Comparison of ENCODE assay signal across 14 cellular contexts in genomic region chr3:44184319-44184953, GRCh38. TPM values are rescaled to one million over a fixed set of nuclear protein-coding genes. Genes with fewer than 3 reads are reported as not detected.
A peak's percentile ranks its signal among the peaks of the same experiment; 100 is the strongest.
DNase-seq lines count a peak whose midpoint lies in the region; ATAC-seq lines count a peak whose summit lies in the region.
"Had no signal": no experiment of that assay in that cellular context is flagged by ENCODE, and none has a peak within 500 bp of the region (broad histone marks: within the 10 kb centered on the region; RNA-seq: fewer than 3 reads in every experiment).

No MANE protein-coding gene starts in this region.

- H3K4me3 Mint-ChIP-seq in activated CD4-positive, alpha-beta T cell treated with anti-CD3 and anti-CD28 coated beads, Interleukin-2, amount 10 ng/mL, durations not matched to agents 7 days and 5 days = no peak overlapping the region
- H3K4me3 Mint-ChIP-seq: activated CD4-positive, alpha-beta memory T cell treated with anti-CD3 and anti-CD28 coated beads for 36 hours; memory B cell had no signal

- no peaks in the 10 kb centered on the region for H3K9me3 ChIP-seq in ectodermal cell (ENCODE audit: control insufficient read depth, low read length)
- H3K9me3 ChIP-seq: right atrium auricular region had no signal

- peak; percentile 25 for DNase-seq in NCI-H748 (lab: John Stamatoyannopoulos, UW; ENCODE audit: unreplicated experiment)
- DNase-seq in NCI-H748 treated with DMSO at 0.1 percent for 48 hours (lab: John Stamatoyannopoulos, UW) = no peak
- peak; percentile 56 for DNase-seq in NCI-H1105 treated with DMSO at 0.1 percent for 48 hours (lab: John Stamatoyannopoulos, UW)
- DNase-seq in retina = peak; percentile 46
- DNase-seq in activated CD4-positive, alpha-beta T cell treated with anti-CD3 and anti-CD28 coated beads, Interleukin-2, amount 10 ng/mL, durations not matched to agents 7 days and 5 days = no peak
- no peak for DNase-seq in NCI-H446 (lab: John Stamatoyannopoulos, UW)
- DNase-seq: activated CD4-positive, alpha-beta memory T cell treated with anti-CD3 and anti-CD28 coated beads for 36 hours; T-helper 1 cell had no signal

- H3K36me3 ChIP-seq in ectodermal cell (ENCODE audit: control insufficient read depth, insufficient read depth, low read length) = no peaks in the 10 kb centered on the region
- H3K36me3 ChIP-seq: right atrium auricular region had no signal

- peak overlapping the region; percentile 23 for H3K27ac ChIP-seq in ectodermal cell (ENCODE audit: insufficient read depth, low read depth, low read length, poor library complexity, severe bottlenecking)
- H3K27ac ChIP-seq: right atrium auricular region had no signal

- H3K27me3 ChIP-seq in ectodermal cell (ENCODE audit: control insufficient read depth, insufficient read depth, low read length, poor library complexity, severe bottlenecking) = no peaks in the 10 kb centered on the region
- H3K27me3 ChIP-seq: right atrium auricular region had no signal

- H3K4me1 Mint-ChIP-seq in activated CD4-positive, alpha-beta T cell treated with anti-CD3 and anti-CD28 coated beads, Interleukin-2, amount 10 ng/mL, durations not matched to agents 7 days and 5 days = no peaks in the 10 kb centered on the region

- no peaks in the 10 kb centered on the region for H3K9me3 Mint-ChIP-seq in activated CD4-positive, alpha-beta T cell treated with anti-CD3 and anti-CD28 coated beads, Interleukin-2, amount 10 ng/mL, durations not matched to agents 7 days and 5 days
- H3K9me3 Mint-ChIP-seq: activated CD4-positive, alpha-beta memory T cell treated with anti-CD3 and anti-CD28 coated beads for 36 hours; activated naive CD4-positive, alpha-beta T cell treated with anti-CD3 and anti-CD28 coated beads, Interleukin-2, amount 50 U/mL, for 72 hours; memory B cell had no signal

- CTCF ChIA-PET in activated CD4-positive, alpha-beta T cell treated with anti-CD3 and anti-CD28 coated beads, Interleukin-2, amount 10 ng/mL, durations not matched to agents 7 days and 5 days (lab: Charles Lee) = interaction anchor here (0.9 to 1.5 kb wide), 2 partner anchors 15 to 57 kb away, joined by 4 read pairs; no protein-coding TSS in a partner anchor

- H3K4me1 ChIP-seq in ectodermal cell (ENCODE audit: control insufficient read depth, insufficient read depth, low read length) = peaks cover 6% of the 10 kb centered on the region
- H3K4me1 ChIP-seq: right atrium auricular region had no signal

- peaks cover 24% of the 10 kb centered on the region for H3K27me3 Mint-ChIP-seq in activated CD4-positive, alpha-beta T cell treated with anti-CD3 and anti-CD28 coated beads, Interleukin-2, amount 10 ng/mL, durations not matched to agents 7 days and 5 days

- H3K4me3 ChIP-seq in ectodermal cell (ENCODE audit: insufficient read depth, low read depth, low read length) = no peak overlapping the region
- H3K4me3 ChIP-seq: right atrium auricular region had no signal

- ATAC-seq in GM19395 (IDR thresholded peaks at IDR 0.05; ENCODE audit: unreplicated experiment) = no peak
- ATAC-seq: activated naive CD4-positive, alpha-beta T cell treated with anti-CD3 and anti-CD28 coated beads, Interleukin-2, amount 50 U/mL, for 72 hours had no signal

- POLR2A ChIA-PET in activated CD4-positive, alpha-beta T cell treated with anti-CD3 and anti-CD28 coated beads, Interleukin-2, amount 10 ng/mL, durations not matched to agents 7 days and 5 days (lab: Charles Lee) = no interaction called here

- no peak overlapping the region for H3K27ac Mint-ChIP-seq in activated CD4-positive, alpha-beta T cell treated with anti-CD3 and anti-CD28 coated beads, Interleukin-2, amount 10 ng/mL, durations not matched to agents 7 days and 5 days
- H3K27ac Mint-ChIP-seq: activated CD4-positive, alpha-beta memory T cell treated with anti-CD3 and anti-CD28 coated beads for 36 hours; activated naive CD4-positive, alpha-beta T cell treated with anti-CD3 and anti-CD28 coated beads, Interleukin-2, amount 50 U/mL, for 72 hours; memory B cell had no signal

- no peaks in the 10 kb centered on the region for H3K36me3 Mint-ChIP-seq in activated CD4-positive, alpha-beta T cell treated with anti-CD3 and anti-CD28 coated beads, Interleukin-2, amount 10 ng/mL, durations not matched to agents 7 days and 5 days (ENCODE audit: low read depth)
- H3K36me3 Mint-ChIP-seq: activated CD4-positive, alpha-beta memory T cell treated with anti-CD3 and anti-CD28 coated beads for 36 hours; activated naive CD4-positive, alpha-beta T cell treated with anti-CD3 and anti-CD28 coated beads, Interleukin-2, amount 50 U/mL, for 72 hours; memory B cell had no signal

- 60 to 65% methylated on average over 14 of the region's 14 CpGs for WGBS in ectodermal cell, 2 experiments

RNA-seq across cellular contexts. Expression of gene TOPAZ1, which starts 57.2 kb away (rescaled TPM):
- polyA plus RNA-seq in ectodermal cell (2013, experiment 1 of 4) = not detected
- polyA plus RNA-seq in ectodermal cell (2013, experiment 2 of 4) = not detected
- not detected for polyA plus RNA-seq in ectodermal cell (2013, experiment 3 of 4)
- not detected for polyA plus RNA-seq in ectodermal cell (2013, experiment 4 of 4)
- not detected for total RNA-seq in activated CD4-positive, alpha-beta T cell treated with anti-CD3 and anti-CD28 coated beads, Interleukin-2, amount 10 ng/mL, durations not matched to agents 7 days and 5 days
- total RNA-seq: activated CD4-positive, alpha-beta memory T cell treated with anti-CD3 and anti-CD28 coated beads for 36 hours; activated naive CD4-positive, alpha-beta T cell treated with anti-CD3 and anti-CD28 coated beads, Interleukin-2, amount 50 U/mL, for 72 hours; NCI-H460; right atrium auricular region had no signal

Comparison
In these comparisons a context has a peak if more than half of its experiments do, and no peak if none do; other contexts are left out.
1. DNase-seq: peak in NCI-H748 (single experiment), NCI-H1105 treated with DMSO at 0.1 percent for 48 hours (single experiment) and retina (single experiment); none in NCI-H748 treated with DMSO at 0.1 percent for 48 hours (single experiment), activated CD4-positive, alpha-beta T cell treated with anti-CD3 and anti-CD28 coated beads, Interleukin-2, amount 10 ng/mL, durations not matched to agents 7 days and 5 days (single experiment) and NCI-H446 (0 of 2).